ENCODE assay signal across 13 cellular contexts in the genomic region with DNA sequence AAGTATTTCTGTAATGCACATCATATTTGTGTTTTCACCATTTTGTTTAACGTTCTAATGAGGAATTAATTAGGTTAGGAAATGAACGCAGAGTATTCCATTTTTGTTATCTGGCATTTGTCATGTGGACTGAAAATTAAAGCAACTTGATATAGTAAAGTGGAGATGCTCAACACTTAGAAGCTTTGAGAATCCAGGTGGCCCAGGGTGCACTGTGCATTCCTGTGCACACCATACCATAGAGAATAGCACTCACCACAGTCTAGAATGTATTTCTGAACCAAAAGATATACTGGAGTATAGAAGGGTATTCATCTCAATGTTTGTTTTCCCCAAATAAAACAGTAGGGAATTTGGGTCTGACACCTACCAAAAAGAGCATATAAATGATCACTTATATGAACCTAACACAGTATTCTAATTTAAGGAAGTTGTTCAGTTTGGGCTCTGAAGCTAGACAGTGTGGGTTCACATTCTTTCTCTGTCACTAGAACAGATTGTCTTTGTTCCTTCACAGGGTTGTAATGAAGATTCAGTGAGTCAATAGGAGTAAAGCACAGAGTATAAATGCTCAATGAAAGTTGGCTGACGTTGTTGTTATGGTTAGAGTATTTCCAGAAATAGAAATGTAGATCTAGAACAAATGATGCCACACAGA.
DNase-seq lines count a peak whose midpoint lies in the region; ATAC-seq lines count a peak whose summit lies in the region.
"Had no signal": no experiment of that assay in that cellular context is flagged by ENCODE, and none has a peak within 500 bp of the region (broad histone marks: within the 10 kb centered on the region; RNA-seq: fewer than 3 reads in every experiment).

No MANE protein-coding gene starts in this region.

- H3K27ac Mint-ChIP-seq in naive thymus-derived CD8-positive, alpha-beta T cell, result no peak overlapping the region
- no peak overlapping the region for H3K27ac Mint-ChIP-seq in stimulated activated naive B cell treated with anti-CD40 and anti-IgM and Interleukin-4, amounts not matched to agents 10 μg/mL and 1 μg/mL and 100 μg/mL, for 72 hours
- H3K27ac Mint-ChIP-seq: effector memory CD8-positive, alpha-beta T cell had no signal

- H3K4me3 Mint-ChIP-seq in naive thymus-derived CD8-positive, alpha-beta T cell, result no peak overlapping the region
- no peak overlapping the region for H3K4me3 Mint-ChIP-seq in stimulated activated naive B cell treated with anti-CD40 and anti-IgM and Interleukin-4, amounts not matched to agents 10 μg/mL and 1 μg/mL and 100 μg/mL, for 72 hours
- H3K4me3 Mint-ChIP-seq: effector memory CD8-positive, alpha-beta T cell had no signal

- H3K36me3 Mint-ChIP-seq in naive thymus-derived CD8-positive, alpha-beta T cell, result peaks cover 1 to 7% (median 5%) of the 10 kb centered on the region in 3 donors
- peaks cover 1 to 2% of the 10 kb centered on the region in 2 donors for H3K36me3 Mint-ChIP-seq in stimulated activated naive B cell treated with anti-CD40 and anti-IgM and Interleukin-4, amounts not matched to agents 10 μg/mL and 1 μg/mL and 100 μg/mL, for 72 hours

- POLR2A ChIA-PET in naive thymus-derived CD8-positive, alpha-beta T cell (lab: Charles Lee), result no interaction called here

- intact Hi-C loops in left cardiac atrium (cut with DNase I), result no loop called here

- peak; percentile 62 to 85 for ATAC-seq in left cardiac atrium
- ATAC-seq in naive thymus-derived CD8-positive, alpha-beta T cell, result no peak
- ATAC-seq in stimulated activated naive B cell treated with anti-CD40 and anti-IgM and Interleukin-4, amounts not matched to agents 10 μg/mL and 1 μg/mL and 100 μg/mL, for 72 hours (replicated peaks), result no peak
- ATAC-seq: effector memory CD8-positive, alpha-beta T cell; left colon had no signal

- H3K9me3 Mint-ChIP-seq in naive thymus-derived CD8-positive, alpha-beta T cell, result no peaks in the 10 kb centered on the region
- H3K9me3 Mint-ChIP-seq in stimulated activated naive B cell treated with anti-CD40 and anti-IgM and Interleukin-4, amounts not matched to agents 10 μg/mL and 1 μg/mL and 100 μg/mL, for 72 hours, result no peaks in the 10 kb centered on the region
- H3K9me3 Mint-ChIP-seq: effector memory CD8-positive, alpha-beta T cell had no signal

- peaks cover 0 to 10% (median 0%) of the 10 kb centered on the region in 5 donors for H3K27me3 Mint-ChIP-seq in naive thymus-derived CD8-positive, alpha-beta T cell
- peaks cover 10 to 14% of the 10 kb centered on the region in 2 donors for H3K27me3 Mint-ChIP-seq in stimulated activated naive B cell treated with anti-CD40 and anti-IgM and Interleukin-4, amounts not matched to agents 10 μg/mL and 1 μg/mL and 100 μg/mL, for 72 hours

- peaks cover 0 to 6% (median 3%) of the 10 kb centered on the region in 4 donors for H3K4me1 Mint-ChIP-seq in naive thymus-derived CD8-positive, alpha-beta T cell
- peaks cover 0 to 2% of the 10 kb centered on the region in 2 donors for H3K4me1 Mint-ChIP-seq in stimulated activated naive B cell treated with anti-CD40 and anti-IgM and Interleukin-4, amounts not matched to agents 10 μg/mL and 1 μg/mL and 100 μg/mL, for 72 hours

- DNase-seq in AG20443 (ENCODE audit: low spot score) (peak; percentile 47), astrocyte of the hippocampus (ENCODE audit: low read depth, low spot score) (peak; percentile 56), left cardiac atrium (no peak), putamen (ENCODE audit: low spot score) (peak; percentile 71), RKO (ENCODE audit: low spot score) (no peak), NCI-H1048 (lab: John Stamatoyannopoulos, UW) (no peak)
- no peak for DNase-seq in naive thymus-derived CD8-positive, alpha-beta T cell
- no peak for DNase-seq in stimulated activated naive B cell treated with anti-CD40 and anti-IgM and Interleukin-4, amounts not matched to agents 10 μg/mL and 1 μg/mL and 100 μg/mL, for 72 hours
- DNase-seq: activated T-cell treated with anti-CD3 and anti-CD28 coated beads, Interleukin-2, amount 50 U/mL, for 48 hours; effector memory CD8-positive, alpha-beta T cell; left colon; NCI-H526 treated with DMSO at 0.1 percent for 48 hours; stimulated activated CD4-positive, alpha-beta T cell treated with anti-CD3 and anti-CD28 coated beads, Interleukin-2, amount 100 ng/mL, for 24 hours had no signal

Comparison
In these comparisons a context has a peak if more than half of its experiments do, and no peak if none do; other contexts are left out.
1. DNase-seq: peak in AG20443 (single experiment), astrocyte of the hippocampus (single experiment) and putamen (single experiment); none in left cardiac atrium (single experiment), RKO (single experiment), NCI-H1048 (single experiment), naive thymus-derived CD8-positive, alpha-beta T cell (0 of 10) and stimulated activated naive B cell treated with anti-CD40 and anti-IgM and Interleukin-4, amounts not matched to agents 10 μg/mL and 1 μg/mL and 100 μg/mL, for 72 hours (single experiment).
2. ATAC-seq: peak in left cardiac atrium (2 of 2); none in naive thymus-derived CD8-positive, alpha-beta T cell (0 of 2) and stimulated activated naive B cell treated with anti-CD40 and anti-IgM and Interleukin-4, amounts not matched to agents 10 μg/mL and 1 μg/mL and 100 μg/mL, for 72 hours (0 of 2).